In the genomic region with DNA sequence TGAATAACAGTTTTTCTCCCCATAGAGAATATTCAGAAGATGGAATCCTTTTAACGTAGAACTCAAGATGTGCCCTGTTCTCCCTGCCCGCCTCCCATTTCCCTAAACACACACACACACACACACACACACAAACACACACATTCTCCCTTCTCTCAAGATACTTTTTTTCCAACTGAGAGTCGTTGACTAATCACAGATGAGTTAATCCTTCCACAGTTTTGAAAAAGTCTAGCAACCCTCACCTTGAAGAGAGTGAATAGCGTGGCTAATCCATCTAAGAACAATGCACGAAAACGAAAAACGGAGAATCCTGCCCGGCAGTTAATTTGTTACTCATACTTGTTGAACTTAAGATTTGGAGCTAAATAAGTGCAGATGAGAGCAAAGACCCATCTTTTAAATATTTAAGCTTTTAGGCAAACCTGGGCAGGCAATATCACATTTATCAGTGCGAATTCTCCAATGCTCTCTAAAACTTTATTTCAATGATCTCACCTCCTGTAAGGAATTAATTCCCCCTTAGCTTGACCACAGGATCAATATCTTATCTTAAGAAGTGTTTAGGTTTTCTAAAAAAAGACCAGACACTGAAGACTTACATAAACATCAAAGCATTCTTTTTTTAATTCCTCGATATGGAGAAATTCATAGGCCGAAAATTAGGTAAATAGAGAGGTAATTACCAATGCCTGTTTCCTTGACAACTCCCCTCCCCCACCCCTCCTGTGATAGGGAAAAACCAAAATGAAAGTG, we compare ENCODE assay signal across 8 cellular contexts. TPM values are rescaled to one million over a fixed set of nuclear protein-coding genes. Genes with fewer than 3 reads are reported as not detected.
DNase-seq lines count a peak whose midpoint lies in the region; ATAC-seq and TF ChIP-seq lines count a peak whose summit lies in the region.

No MANE protein-coding gene starts in this region.

- peaks cover 49% of the 10 kb centered on the region for H4K20me1 ChIP-seq in neural progenitor cell (ENCODE audit: low read depth)

- DNase-seq in activated CD4-positive, alpha-beta T cell treated with anti-CD3 and anti-CD28 coated beads for 36 hours: no peak
- DNase-seq in activated CD4-positive, alpha-beta T cell treated with anti-CD3 and anti-CD28 coated beads, Interleukin-2, amount 50 U/mL, for 48 hours: no peak
- DNase-seq in Panc1 (ENCODE audit: low read depth, low spot score) (no peak), epithelial cell of proximal tubule (ENCODE audit: low read depth) (no peak), neural progenitor cell (ENCODE audit: low spot score) (peak; percentile 80), NCI-H226 (no peak)

- H3K27ac ChIP-seq in Panc1 (ENCODE audit: low read length) (peak overlapping the region; percentile 76), neural progenitor cell (peak overlapping the region; percentile 88)

- H3K4me1 Mint-ChIP-seq in activated CD4-positive, alpha-beta T cell treated with anti-CD3 and anti-CD28 coated beads for 36 hours: peaks cover 23% of the 10 kb centered on the region
- peaks cover 32% of the 10 kb centered on the region for H3K4me1 Mint-ChIP-seq in neural progenitor cell

- H3K27me3 ChIP-seq in Panc1 (ENCODE audit: control insufficient read depth, insufficient read depth, low read length): no peaks in the 10 kb centered on the region
- no peaks in the 10 kb centered on the region for H3K27me3 ChIP-seq in neural progenitor cell

- peaks cover 6% of the 10 kb centered on the region for H3K36me3 Mint-ChIP-seq in activated CD4-positive, alpha-beta T cell treated with anti-CD3 and anti-CD28 coated beads for 36 hours (ENCODE audit: low read depth)
- H3K36me3 Mint-ChIP-seq in neural progenitor cell: peaks cover 29% of the 10 kb centered on the region

- H3K4me2 ChIP-seq in neural progenitor cell: peak overlapping the region; percentile 82

- H3K9me3 ChIP-seq in Panc1 (ENCODE audit: control insufficient read depth, insufficient read depth, low read depth, low read length): no peaks in the 10 kb centered on the region
- no peaks in the 10 kb centered on the region for H3K9me3 ChIP-seq in neural progenitor cell (ENCODE audit: low read depth)

- peaks cover 6% of the 10 kb centered on the region for H3K27me3 Mint-ChIP-seq in activated CD4-positive, alpha-beta T cell treated with anti-CD3 and anti-CD28 coated beads for 36 hours
- H3K27me3 Mint-ChIP-seq in neural progenitor cell (ENCODE audit: insufficient read depth, low read depth): no peaks in the 10 kb centered on the region

- H3F3A ChIP-seq in neural progenitor cell (ENCODE audit: low read depth): peaks cover 36% of the 10 kb centered on the region

- H3K4me3 ChIP-seq in Panc1 (ENCODE audit: low read depth in 2 of 2, low read length in 2 of 2) (peak overlapping the region; percentile 55 to 89), epithelial cell of proximal tubule (ENCODE audit: low read depth, low read length) (peak overlapping the region; percentile 66), neural progenitor cell (peak overlapping the region; percentile 94)

- POLR2A ChIA-PET in activated CD4-positive, alpha-beta T cell treated with anti-CD3 and anti-CD28 coated beads for 36 hours (lab: Charles Lee): interaction anchor here (1.6 kb wide), 1 partner anchor 36 kb away, joined by 6 read pairs; no protein-coding TSS in a partner anchor
- POLR2A ChIA-PET in Panc1 (lab: Charles Lee): interaction anchor here (0.6 to 0.7 kb wide), 4 partner anchors 127 to 1797 kb away, joined by 3 to 9 read pairs (median 4); no protein-coding TSS in a partner anchor

- H2AFZ ChIP-seq in neural progenitor cell (replicated peaks): no peak overlapping the region

- peak overlapping the region; percentile 73 for H3K27ac Mint-ChIP-seq in activated CD4-positive, alpha-beta T cell treated with anti-CD3 and anti-CD28 coated beads for 36 hours
- H3K27ac Mint-ChIP-seq in neural progenitor cell: peak overlapping the region; percentile 100

- intact Hi-C loops in activated CD4-positive, alpha-beta T cell treated with anti-CD3 and anti-CD28 coated beads for 36 hours (cut with DNase I, micrococcal nuclease): loop anchor here (1.0 to 10.0 kb wide), 6 partner anchors 36 to 1298 kb away; a partner anchor contains a TSS
- intact Hi-C loops in Panc1 (cut with micrococcal nuclease; ENCODE audit: unreplicated experiment): loop anchor here (5.0 kb wide), 1 partner anchor 100 kb away; no protein-coding TSS in a partner anchor

- TF ChIP-seq CTCF in Panc1 (IDR thresholded peaks at IDR 0.05) (no peak), epithelial cell of proximal tubule (conservative IDR thresholded peaks at IDR 0.05; ENCODE audit: low read depth, low read length) (no peak), neural progenitor cell (IDR thresholded peaks at IDR 0.05) (no peak)

- ATAC-seq in activated CD4-positive, alpha-beta T cell treated with anti-CD3 and anti-CD28 coated beads for 36 hours: no peak
- no peak for ATAC-seq in Panc1
- ATAC-seq in HG03097 (IDR thresholded peaks at IDR 0.05; ENCODE audit: low FRiP score, unreplicated experiment): no peak
- ATAC-seq in HG03469 (IDR thresholded peaks at IDR 0.05; ENCODE audit: unreplicated experiment): no peak

- peaks cover 56% of the 10 kb centered on the region for H3K79me2 ChIP-seq in neural progenitor cell (ENCODE audit: low read depth)

- no peaks in the 10 kb centered on the region for H3K9me3 Mint-ChIP-seq in activated CD4-positive, alpha-beta T cell treated with anti-CD3 and anti-CD28 coated beads for 36 hours (ENCODE audit: low read depth)
- H3K9me3 Mint-ChIP-seq in neural progenitor cell: peaks cover 9% of the 10 kb centered on the region

- H3K4me1 ChIP-seq in Panc1 (ENCODE audit: control insufficient read depth, insufficient read depth, low read length) (peaks cover 24% of the 10 kb centered on the region), neural progenitor cell (peaks cover 37% of the 10 kb centered on the region)

- H3K9ac ChIP-seq in neural progenitor cell: peak overlapping the region; percentile 36

- in situ Hi-C loops in Panc1 (cut with HindIII; ENCODE audit: low pct_unique_long_range_greater_than_20kb, low sequenced_read_pairs): no loop called here

- H3K4me3 Mint-ChIP-seq in activated CD4-positive, alpha-beta T cell treated with anti-CD3 and anti-CD28 coated beads for 36 hours: peak overlapping the region; percentile 70
- peak overlapping the region; percentile 95 for H3K4me3 Mint-ChIP-seq in neural progenitor cell

- H3K36me3 ChIP-seq in Panc1 (ENCODE audit: control insufficient read depth, insufficient read depth, low read length): peaks cover 4% of the 10 kb centered on the region; the same call in 1 of the 2 replicates
- H3K36me3 ChIP-seq in neural progenitor cell: no peaks in the 10 kb centered on the region

- CTCF ChIA-PET in activated CD4-positive, alpha-beta T cell treated with anti-CD3 and anti-CD28 coated beads for 36 hours (lab: Charles Lee): interaction anchor here (0.6 to 0.9 kb wide), 2 partner anchors 22 to 114 kb away, joined by 3 read pairs; no protein-coding TSS in a partner anchor
- CTCF ChIA-PET in Panc1 (lab: Charles Lee): interaction anchor here (1.0 kb wide), 1 partner anchor 16 kb away, joined by 3 read pairs; no protein-coding TSS in a partner anchor

- BruUV-seq in Panc1 (replicated peaks; lab: Mats Ljungman, UMichigan): TSS peak; percentile 56

RNA-seq across cellular contexts. Expression of a gene that starts 1.1 kb away (rescaled TPM):
- total RNA-seq in activated CD4-positive, alpha-beta T cell treated with anti-CD3 and anti-CD28 coated beads for 36 hours: 1 to 10 TPM; 4.7 to 5.0 TPM
- total RNA-seq in Panc1 (2021; ENCODE audit: unreplicated experiment) (12.9 TPM), epithelial cell of proximal tubule (8.6 and 12.2 TPM in 2 replicates), neural progenitor cell (ENCODE audit: low replicate concordance) (30.5 and 34.5 TPM in 2 replicates)
- polyA plus RNA-seq in Panc1 (2012; ENCODE audit: insufficient read length): 18.0 TPM
